In the genomic region with DNA sequence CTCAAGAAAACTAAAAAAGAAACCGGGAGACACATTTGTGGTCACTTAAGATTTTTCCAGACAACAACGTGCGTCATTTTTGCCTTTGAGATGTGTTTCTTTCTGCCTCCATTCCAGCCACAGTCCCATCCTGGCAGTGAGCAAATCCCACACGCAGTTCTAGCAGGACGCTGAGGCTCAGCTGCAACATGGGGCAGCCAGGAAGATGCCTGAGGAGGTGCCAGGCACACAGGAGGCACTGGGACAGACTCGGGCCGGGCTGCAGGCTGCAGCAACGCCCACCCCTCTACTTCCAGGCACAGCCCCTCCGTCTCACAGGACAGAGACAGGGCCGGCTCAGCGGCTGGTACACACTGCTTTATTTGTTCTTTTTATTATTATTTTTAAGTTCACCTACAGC, we compare ENCODE assay signal across 1 cellular context.
TF ChIP-seq lines count a peak whose summit lies in the region.

No MANE protein-coding gene starts in this region.

TF ChIP-seq in K562, 482 proteins besides CTCF, POLR2A, EP300 and RAD21:
- TF ChIP-seq SMAD4 (CRISPR knock-in tag; conservative IDR thresholded peaks at IDR 0.05), result no peak
- TF ChIP-seq, protein P1, sequence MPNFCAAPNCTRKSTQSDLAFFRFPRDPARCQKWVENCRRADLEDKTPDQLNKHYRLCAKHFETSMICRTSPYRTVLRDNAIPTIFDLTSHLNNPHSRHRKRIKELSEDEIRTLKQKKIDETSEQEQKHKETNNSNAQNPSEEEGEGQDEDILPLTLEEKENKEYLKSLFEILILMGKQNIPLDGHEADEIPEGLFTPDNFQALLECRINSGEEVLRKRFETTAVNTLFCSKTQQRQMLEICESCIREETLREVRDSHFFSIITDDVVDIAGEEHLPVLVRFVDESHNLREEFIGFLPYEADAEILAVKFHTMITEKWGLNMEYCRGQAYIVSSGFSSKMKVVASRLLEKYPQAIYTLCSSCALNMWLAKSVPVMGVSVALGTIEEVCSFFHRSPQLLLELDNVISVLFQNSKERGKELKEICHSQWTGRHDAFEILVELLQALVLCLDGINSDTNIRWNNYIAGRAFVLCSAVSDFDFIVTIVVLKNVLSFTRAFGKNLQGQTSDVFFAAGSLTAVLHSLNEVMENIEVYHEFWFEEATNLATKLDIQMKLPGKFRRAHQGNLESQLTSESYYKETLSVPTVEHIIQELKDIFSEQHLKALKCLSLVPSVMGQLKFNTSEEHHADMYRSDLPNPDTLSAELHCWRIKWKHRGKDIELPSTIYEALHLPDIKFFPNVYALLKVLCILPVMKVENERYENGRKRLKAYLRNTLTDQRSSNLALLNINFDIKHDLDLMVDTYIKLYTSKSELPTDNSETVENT (CRISPR knock-in tag; IDR thresholded peaks at IDR 0.05), result peak; percentile 55; the same call in 1 of the 2 replicates
